In the genomic region with DNA sequence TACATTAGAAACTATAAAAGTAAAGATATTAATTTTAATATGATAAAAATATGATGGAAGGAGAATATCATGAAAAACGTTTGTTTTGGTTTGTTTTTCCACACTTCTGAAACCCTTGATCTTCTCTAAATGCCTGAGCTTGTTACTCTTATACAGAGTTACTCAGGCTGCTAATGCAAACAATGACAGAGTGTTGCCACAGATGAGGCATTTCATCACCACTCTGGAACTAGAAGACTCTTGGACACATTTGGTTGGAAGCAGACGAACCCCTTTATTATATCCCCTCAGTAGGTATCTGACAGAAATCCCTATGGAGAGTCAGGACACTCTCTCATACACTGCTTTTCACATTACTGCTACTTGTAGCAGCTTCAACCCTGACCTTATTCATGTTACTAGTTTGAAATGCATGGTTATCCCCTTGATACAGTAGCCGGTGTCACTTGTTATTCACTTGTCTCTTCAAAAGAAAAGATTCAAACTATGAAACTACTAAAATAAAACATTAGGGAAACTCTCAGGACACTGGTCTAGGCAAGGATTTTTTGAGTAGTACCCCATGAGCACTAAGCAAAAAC, we compare ENCODE assay signal across 16 cellular contexts.
DNase-seq lines count a peak whose midpoint lies in the region; ATAC-seq and TF ChIP-seq lines count a peak whose summit lies in the region.
"Had no signal": no experiment of that assay in that cellular context is flagged by ENCODE, and none has a peak within 500 bp of the region (broad histone marks: within the 10 kb centered on the region; RNA-seq: fewer than 3 reads in every experiment).

No MANE protein-coding gene starts in this region.

- H3K4me3 ChIP-seq in heart left ventricle (no peak overlapping the region), left ventricle myocardium inferior (no peak overlapping the region), brain microvascular endothelial cell (ENCODE audit: low read depth, low read length) (no peak overlapping the region), kidney epithelial cell (ENCODE audit: low read depth, low read length) (no peak overlapping the region), subcutaneous abdominal adipose tissue (ENCODE audit: low read depth in 1 of 5, low read length in 5 of 5) (peak overlapping the region in 1 of 5 donors; percentile 23)
- H3K4me3 ChIP-seq: cardiac muscle cell, uterus had no signal

- peak; percentile 24 to 64 (median 51) for ATAC-seq in heart left ventricle

- in situ Hi-C loops in brain microvascular endothelial cell (cut with HindIII; ENCODE audit: low pct_ligation_motif_present, low sequenced_read_pairs), result no loop called here

- no peak for DNase-seq in heart left ventricle
- DNase-seq in left ventricle myocardium inferior, result no peak
- peak; percentile 68 for DNase-seq in brain microvascular endothelial cell
- peak; percentile 49 for DNase-seq in kidney epithelial cell (ENCODE audit: low read depth)
- no peak for DNase-seq in NCI-H446 treated with DMSO at 0.1 percent for 48 hours (lab: John Stamatoyannopoulos, UW)
- no peak for DNase-seq in NCI-H1694 treated with DMSO at 0.1 percent for 48 hours (lab: John Stamatoyannopoulos, UW)
- DNase-seq in activated T-cell treated with anti-CD3 and anti-CD28 coated beads, Interleukin-2, amount 50 U/mL, for 1 hour, result no peak
- DNase-seq: activated CD4-positive, CD25-positive, alpha-beta regulatory T cell treated with anti-CD3 and anti-CD28 coated beads, Interleukin-2, amount 50 U/mL, for 72 hours; DND-41; H9; kidney; NCI-H1417 treated with DMSO at 0.1 percent for 48 hours; T-helper 1 cell; uterus had no signal

- H3K27ac ChIP-seq in heart left ventricle (peak overlapping the region in 2 of 12 donors; percentile 27 to 28), left ventricle myocardium inferior (replicated peaks) (no peak overlapping the region), brain microvascular endothelial cell (no peak overlapping the region), subcutaneous abdominal adipose tissue (ENCODE audit: low read depth, low read length) (peak overlapping the region; percentile 59)
- H3K27ac ChIP-seq: cardiac muscle cell, uterus had no signal

- H3K9me3 ChIP-seq in heart left ventricle, result no peaks in the 10 kb centered on the region
- no peaks in the 10 kb centered on the region for H3K9me3 ChIP-seq in left ventricle myocardium inferior (replicated peaks)
- H3K9me3 ChIP-seq in subcutaneous abdominal adipose tissue (ENCODE audit: control insufficient read depth in 5 of 5, low read length in 5 of 5), result no peaks in the 10 kb centered on the region
- H3K9me3 ChIP-seq: uterus had no signal

- intact Hi-C loops in heart left ventricle (cut with DNase I) (no loop called here), left ventricle myocardium inferior (cut with micrococcal nuclease) (no loop called here)

- H3K9ac ChIP-seq in subcutaneous abdominal adipose tissue (ENCODE audit: low read length in 5 of 5), result no peak overlapping the region

- no peaks in the 10 kb centered on the region for H3K36me3 ChIP-seq in heart left ventricle
- no peaks in the 10 kb centered on the region for H3K36me3 ChIP-seq in left ventricle myocardium inferior
- H3K36me3 ChIP-seq in brain microvascular endothelial cell (replicated peaks), result no peaks in the 10 kb centered on the region
- no peaks in the 10 kb centered on the region for H3K36me3 ChIP-seq in kidney epithelial cell (ENCODE audit: control insufficient read depth, insufficient read depth, low read length)
- no peaks in the 10 kb centered on the region for H3K36me3 ChIP-seq in subcutaneous abdominal adipose tissue (ENCODE audit: control insufficient read depth in 5 of 5, insufficient read depth in 5 of 5, low read length in 5 of 5)
- H3K36me3 ChIP-seq: cardiac muscle cell, uterus had no signal

- no peaks in the 10 kb centered on the region for H3K27me3 ChIP-seq in heart left ventricle
- H3K27me3 ChIP-seq in left ventricle myocardium inferior (ENCODE audit: low read depth), result no peaks in the 10 kb centered on the region
- no peaks in the 10 kb centered on the region for H3K27me3 ChIP-seq in brain microvascular endothelial cell (replicated peaks)
- no peaks in the 10 kb centered on the region for H3K27me3 ChIP-seq in kidney epithelial cell (ENCODE audit: control insufficient read depth, insufficient read depth, low read length)
- no peaks in the 10 kb centered on the region for H3K27me3 ChIP-seq in subcutaneous abdominal adipose tissue (ENCODE audit: control insufficient read depth in 5 of 5, insufficient read depth in 4 of 5, low read length in 5 of 5)
- H3K27me3 ChIP-seq: cardiac muscle cell, uterus had no signal

- H3K4me1 ChIP-seq in heart left ventricle (peaks cover 0 to 11% (median 0%) of the 10 kb centered on the region in 12 donors), left ventricle myocardium inferior (peaks cover 39% of the 10 kb centered on the region), subcutaneous abdominal adipose tissue (ENCODE audit: control insufficient read depth in 5 of 5, insufficient read depth in 5 of 5, low read length in 5 of 5) (peaks cover 0 to 21% (median 5%) of the 10 kb centered on the region in 5 donors)
- H3K4me1 ChIP-seq: uterus had no signal

- WGBS in heart left ventricle, 4 donors, result 36 to 52% (median 39%) methylated on average over 3 of the region's 3 CpGs

- no peak for TF ChIP-seq POLR2A in heart left ventricle (IDR thresholded peaks at IDR 0.05)

- TF ChIP-seq CTCF in heart left ventricle (IDR thresholded peaks at IDR 0.05) (no peak), left ventricle myocardium inferior (IDR thresholded peaks at IDR 0.05; ENCODE audit: borderline replicate concordance) (no peak), brain microvascular endothelial cell (IDR thresholded peaks at IDR 0.05; ENCODE audit: low read depth, low read length, missing control alignments) (no peak), kidney epithelial cell (IDR thresholded peaks at IDR 0.05; ENCODE audit: insufficient read depth, low read length, poor library complexity, severe bottlenecking) (no peak)

Comparison
In these comparisons a context has a peak if more than half of its experiments do, and no peak if none do; other contexts are left out.
1. DNase-seq: peak in brain microvascular endothelial cell (single experiment) and kidney epithelial cell (single experiment); none in heart left ventricle (0 of 5), left ventricle myocardium inferior (single experiment), NCI-H446 treated with DMSO at 0.1 percent for 48 hours (single experiment), NCI-H1694 treated with DMSO at 0.1 percent for 48 hours (single experiment) and activated T-cell treated with anti-CD3 and anti-CD28 coated beads, Interleukin-2, amount 50 U/mL, for 1 hour (single experiment).